Comparison of ENCODE assay signal across 1 cellular context in the genomic region with DNA sequence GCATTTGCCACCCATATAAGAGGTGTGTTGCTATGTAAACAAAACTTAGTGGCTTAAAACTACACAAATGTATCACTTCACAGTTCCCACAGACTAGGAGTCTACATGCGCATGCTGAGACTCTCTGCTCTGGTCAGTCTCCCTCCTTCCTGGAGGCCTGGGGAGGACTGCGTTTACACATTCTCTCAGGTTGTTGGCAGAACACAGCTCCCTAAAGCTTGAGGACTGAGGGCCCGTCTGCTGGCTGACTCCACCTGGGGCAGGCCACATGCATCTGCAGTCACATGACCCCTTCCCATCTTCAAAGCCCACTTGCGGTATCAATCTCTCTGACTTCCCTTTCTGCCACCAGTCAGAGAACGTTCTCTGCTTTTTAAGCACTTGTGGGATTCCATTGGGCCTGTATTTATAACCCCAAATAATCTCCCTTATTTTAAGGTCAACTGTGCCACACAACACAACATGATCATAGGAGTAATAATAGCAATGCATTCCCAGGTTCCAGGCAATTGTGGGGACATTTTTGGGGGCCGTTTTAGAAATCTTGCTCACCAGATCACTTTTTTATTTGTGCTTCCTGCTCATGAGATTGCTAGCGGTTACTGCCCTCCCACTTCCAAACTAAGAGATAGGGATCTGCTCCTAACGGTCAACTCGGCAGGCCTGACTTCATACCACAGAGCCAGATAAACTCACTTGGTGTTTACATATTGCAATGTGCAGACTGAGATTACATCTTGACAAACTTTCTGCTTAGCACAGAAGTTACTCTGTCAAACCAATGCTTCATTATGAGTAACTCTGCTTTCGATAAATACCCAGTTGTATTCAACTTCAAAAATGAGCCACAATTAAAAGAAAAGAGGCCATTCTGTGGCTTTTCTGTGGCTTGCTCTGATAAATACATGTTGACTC.
TF ChIP-seq lines count a peak whose summit lies in the region.

No MANE protein-coding gene starts in this region.

TF ChIP-seq in HepG2, 621 proteins besides CTCF, POLR2A, EP300 and RAD21 (continued from another document and continues in another):
- TF ChIP-seq, protein P1, sequence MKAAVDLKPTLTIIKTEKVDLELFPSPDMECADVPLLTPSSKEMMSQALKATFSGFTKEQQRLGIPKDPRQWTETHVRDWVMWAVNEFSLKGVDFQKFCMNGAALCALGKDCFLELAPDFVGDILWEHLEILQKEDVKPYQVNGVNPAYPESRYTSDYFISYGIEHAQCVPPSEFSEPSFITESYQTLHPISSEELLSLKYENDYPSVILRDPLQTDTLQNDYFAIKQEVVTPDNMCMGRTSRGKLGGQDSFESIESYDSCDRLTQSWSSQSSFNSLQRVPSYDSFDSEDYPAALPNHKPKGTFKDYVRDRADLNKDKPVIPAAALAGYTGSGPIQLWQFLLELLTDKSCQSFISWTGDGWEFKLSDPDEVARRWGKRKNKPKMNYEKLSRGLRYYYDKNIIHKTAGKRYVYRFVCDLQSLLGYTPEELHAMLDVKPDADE (CRISPR knock-in tag; IDR thresholded peaks at IDR 0.05), result no peak
- TF ChIP-seq, protein P2, sequence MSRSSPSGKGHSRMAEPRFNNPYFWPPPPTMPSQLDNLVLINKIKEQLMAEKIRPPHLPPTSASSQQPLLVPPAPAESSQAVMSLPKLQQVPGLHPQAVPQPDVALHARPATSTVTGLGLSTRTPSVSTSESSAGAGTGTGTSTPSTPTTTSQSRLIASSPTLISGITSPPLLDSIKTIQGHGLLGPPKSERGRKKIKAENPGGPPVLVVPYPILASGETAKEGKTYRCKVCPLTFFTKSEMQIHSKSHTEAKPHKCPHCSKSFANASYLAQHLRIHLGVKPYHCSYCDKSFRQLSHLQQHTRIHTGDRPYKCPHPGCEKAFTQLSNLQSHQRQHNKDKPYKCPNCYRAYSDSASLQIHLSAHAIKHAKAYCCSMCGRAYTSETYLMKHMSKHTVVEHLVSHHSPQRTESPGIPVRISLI (CRISPR knock-in tag; IDR thresholded peaks at IDR 0.05; ENCODE audit: borderline replicate concordance), result no peak
- TF ChIP-seq, protein P3, sequence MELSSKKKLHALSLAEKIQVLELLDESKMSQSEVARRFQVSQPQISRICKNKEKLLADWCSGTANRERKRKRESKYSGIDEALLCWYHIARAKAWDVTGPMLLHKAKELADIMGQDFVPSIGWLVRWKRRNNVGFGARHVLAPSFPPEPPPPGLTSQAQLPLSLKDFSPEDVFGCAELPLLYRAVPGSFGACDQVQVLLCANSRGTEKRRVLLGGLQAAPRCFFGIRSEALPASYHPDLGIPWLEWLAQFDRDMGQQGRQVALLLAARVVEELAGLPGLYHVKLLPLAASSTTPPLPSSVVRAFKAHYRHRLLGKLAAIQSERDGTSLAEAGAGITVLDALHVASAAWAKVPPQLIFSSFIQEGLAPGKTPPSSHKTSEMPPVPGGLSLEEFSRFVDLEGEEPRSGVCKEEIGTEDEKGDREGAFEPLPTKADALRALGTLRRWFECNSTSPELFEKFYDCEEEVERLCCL (CRISPR knock-in tag; IDR thresholded peaks at IDR 0.05; ENCODE audit: borderline replicate concordance), result no peak
- TF ChIP-seq ZNF224 (CRISPR knock-in tag; IDR thresholded peaks at IDR 0.05), result no peak
- peak; percentile 74; the same call in 1 of the 2 replicates for TF ChIP-seq HMG20A (CRISPR knock-in tag; IDR thresholded peaks at IDR 0.05; ENCODE audit: borderline replicate concordance)
- no peak for TF ChIP-seq ZNF850 (CRISPR knock-in tag; conservative IDR thresholded peaks at IDR 0.05)
- TF ChIP-seq FOXC1 (CRISPR knock-in tag; IDR thresholded peaks at IDR 0.05; ENCODE audit: borderline replicate concordance), result no peak
- TF ChIP-seq, protein P4, sequence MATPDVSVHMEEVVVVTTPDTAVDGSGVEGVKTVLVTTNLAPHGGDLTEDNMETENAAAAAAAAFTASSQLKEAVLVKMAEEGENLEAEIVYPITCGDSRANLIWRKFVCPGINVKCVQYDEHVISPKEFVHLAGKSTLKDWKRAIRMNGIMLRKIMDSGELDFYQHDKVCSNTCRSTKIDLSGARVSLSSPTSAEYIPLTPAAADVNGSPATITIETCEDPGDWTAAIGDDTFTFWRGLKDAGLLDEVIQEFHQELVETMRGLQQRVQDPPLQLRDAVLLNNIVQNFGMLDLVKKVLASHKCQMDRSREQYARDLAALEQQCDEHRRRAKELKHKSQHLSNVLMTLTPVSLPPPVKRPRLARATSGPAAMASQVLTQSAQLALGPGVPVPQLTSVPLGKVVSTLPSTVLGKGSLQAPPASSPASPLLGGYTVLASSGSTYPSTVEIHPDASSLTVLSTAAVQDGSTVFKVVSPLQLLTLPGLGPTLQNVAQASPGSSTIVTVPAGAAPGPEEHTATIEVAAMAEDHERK (CRISPR knock-in tag; IDR thresholded peaks at IDR 0.05; ENCODE audit: low read depth), result no peak
- TF ChIP-seq ETV6 (CRISPR knock-in tag; conservative IDR thresholded peaks at IDR 0.05), result no peak
- 0 out of 2 replicates have a peak, but pooled peaks have one; percentile 45 for TF ChIP-seq HOXA3 (CRISPR knock-in tag; IDR thresholded peaks at IDR 0.05)
- TF ChIP-seq, protein P5, sequence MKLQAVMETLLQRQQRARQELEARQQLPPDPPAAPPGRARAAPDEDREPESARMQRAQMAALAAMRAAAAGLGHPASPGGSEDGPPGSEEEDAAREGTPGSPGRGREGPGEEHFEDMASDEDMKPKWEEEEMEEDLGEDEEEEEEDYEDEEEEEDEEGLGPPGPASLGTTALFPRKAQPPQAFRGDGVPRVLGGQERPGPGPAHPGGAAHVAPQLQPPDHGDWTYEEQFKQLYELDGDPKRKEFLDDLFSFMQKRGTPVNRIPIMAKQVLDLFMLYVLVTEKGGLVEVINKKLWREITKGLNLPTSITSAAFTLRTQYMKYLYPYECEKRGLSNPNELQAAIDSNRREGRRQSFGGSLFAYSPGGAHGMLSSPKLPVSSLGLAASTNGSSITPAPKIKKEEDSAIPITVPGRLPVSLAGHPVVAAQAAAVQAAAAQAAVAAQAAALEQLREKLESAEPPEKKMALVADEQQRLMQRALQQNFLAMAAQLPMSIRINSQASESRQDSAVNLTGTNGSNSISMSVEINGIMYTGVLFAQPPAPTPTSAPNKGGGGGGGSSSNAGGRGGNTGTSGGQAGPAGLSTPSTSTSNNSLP (IDR thresholded peaks at IDR 0.05; ENCODE audit: low read depth, low read length), result peak; percentile 84
- TF ChIP-seq, protein P6, sequence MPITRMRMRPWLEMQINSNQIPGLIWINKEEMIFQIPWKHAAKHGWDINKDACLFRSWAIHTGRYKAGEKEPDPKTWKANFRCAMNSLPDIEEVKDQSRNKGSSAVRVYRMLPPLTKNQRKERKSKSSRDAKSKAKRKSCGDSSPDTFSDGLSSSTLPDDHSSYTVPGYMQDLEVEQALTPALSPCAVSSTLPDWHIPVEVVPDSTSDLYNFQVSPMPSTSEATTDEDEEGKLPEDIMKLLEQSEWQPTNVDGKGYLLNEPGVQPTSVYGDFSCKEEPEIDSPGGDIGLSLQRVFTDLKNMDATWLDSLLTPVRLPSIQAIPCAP (CRISPR knock-in tag; IDR thresholded peaks at IDR 0.05; ENCODE audit: low read depth), result no peak
- peak; percentile 38; the same call in 1 of the 2 replicates for TF ChIP-seq SP5 (CRISPR knock-in tag; IDR thresholded peaks at IDR 0.05; ENCODE audit: borderline replicate concordance, low read depth)
- TF ChIP-seq FOXO1 (CRISPR knock-in tag; IDR thresholded peaks at IDR 0.05), result peak; percentile 67; the same call in 1 of the 2 replicates
- TF ChIP-seq, protein P7, sequence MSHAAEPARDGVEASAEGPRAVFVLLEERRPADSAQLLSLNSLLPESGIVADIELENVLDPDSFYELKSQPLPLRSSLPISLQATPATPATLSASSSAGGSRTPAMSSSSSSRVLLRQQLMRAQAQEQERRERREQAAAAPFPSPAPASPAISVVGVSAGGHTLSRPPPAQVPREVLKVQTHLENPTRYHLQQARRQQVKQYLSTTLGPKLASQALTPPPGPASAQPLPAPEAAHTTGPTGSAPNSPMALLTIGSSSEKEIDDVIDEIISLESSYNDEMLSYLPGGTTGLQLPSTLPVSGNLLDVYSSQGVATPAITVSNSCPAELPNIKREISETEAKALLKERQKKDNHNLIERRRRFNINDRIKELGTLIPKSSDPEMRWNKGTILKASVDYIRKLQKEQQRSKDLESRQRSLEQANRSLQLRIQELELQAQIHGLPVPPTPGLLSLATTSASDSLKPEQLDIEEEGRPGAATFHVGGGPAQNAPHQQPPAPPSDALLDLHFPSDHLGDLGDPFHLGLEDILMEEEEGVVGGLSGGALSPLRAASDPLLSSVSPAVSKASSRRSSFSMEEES (CRISPR knock-in tag; IDR thresholded peaks at IDR 0.05), result no peak; the same call in 1 of the 2 replicates
- TF ChIP-seq MTA3 (CRISPR knock-in tag; IDR thresholded peaks at IDR 0.05), result no peak
- peak; percentile 74 for TF ChIP-seq SAP130 (CRISPR knock-in tag; IDR thresholded peaks at IDR 0.05; ENCODE audit: low read depth)
- TF ChIP-seq SP4 (CRISPR knock-in tag; IDR thresholded peaks at IDR 0.05), result no peak
- TF ChIP-seq NR2C2 (CRISPR knock-in tag; IDR thresholded peaks at IDR 0.05; ENCODE audit: borderline replicate concordance), result no peak
- no peak for TF ChIP-seq SUZ12 (IDR thresholded peaks at IDR 0.05; ENCODE audit: low read depth, low read length)
- TF ChIP-seq ZNF256 (CRISPR knock-in tag; conservative IDR thresholded peaks at IDR 0.05), result no peak
- TF ChIP-seq, protein P8, sequence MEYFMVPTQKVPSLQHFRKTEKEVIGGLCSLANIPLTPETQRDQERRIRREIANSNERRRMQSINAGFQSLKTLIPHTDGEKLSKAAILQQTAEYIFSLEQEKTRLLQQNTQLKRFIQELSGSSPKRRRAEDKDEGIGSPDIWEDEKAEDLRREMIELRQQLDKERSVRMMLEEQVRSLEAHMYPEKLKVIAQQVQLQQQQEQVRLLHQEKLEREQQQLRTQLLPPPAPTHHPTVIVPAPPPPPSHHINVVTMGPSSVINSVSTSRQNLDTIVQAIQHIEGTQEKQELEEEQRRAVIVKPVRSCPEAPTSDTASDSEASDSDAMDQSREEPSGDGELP (IDR thresholded peaks at IDR 0.05; ENCODE audit: borderline replicate concordance, low read depth), result no peak
- no peak for TF ChIP-seq SRSF9 (IDR thresholded peaks at IDR 0.05; ENCODE audit: borderline replicate concordance, insufficient read depth, low read depth, low read length, poor library complexity, severe bottlenecking)
- TF ChIP-seq MED1 (CRISPR knock-in tag; IDR thresholded peaks at IDR 0.05), result peak; percentile 36; the same call in 1 of the 2 replicates
- TF ChIP-seq ZNF644 (CRISPR knock-in tag; IDR thresholded peaks at IDR 0.05; ENCODE audit: low read depth), result no peak
- TF ChIP-seq ZNF260 (CRISPR knock-in tag; IDR thresholded peaks at IDR 0.05; ENCODE audit: borderline replicate concordance, low read depth), result no peak
- no peak for TF ChIP-seq ZNF652 (CRISPR knock-in tag; IDR thresholded peaks at IDR 0.05; ENCODE audit: borderline replicate concordance, low read depth)
- no peak for TF ChIP-seq ZNF432 (CRISPR knock-in tag; IDR thresholded peaks at IDR 0.05; ENCODE audit: borderline replicate concordance)
- peak; percentile 62; the same call in 1 of the 2 replicates for TF ChIP-seq FOXK2 (IDR thresholded peaks at IDR 0.05)
- TF ChIP-seq, protein P9, sequence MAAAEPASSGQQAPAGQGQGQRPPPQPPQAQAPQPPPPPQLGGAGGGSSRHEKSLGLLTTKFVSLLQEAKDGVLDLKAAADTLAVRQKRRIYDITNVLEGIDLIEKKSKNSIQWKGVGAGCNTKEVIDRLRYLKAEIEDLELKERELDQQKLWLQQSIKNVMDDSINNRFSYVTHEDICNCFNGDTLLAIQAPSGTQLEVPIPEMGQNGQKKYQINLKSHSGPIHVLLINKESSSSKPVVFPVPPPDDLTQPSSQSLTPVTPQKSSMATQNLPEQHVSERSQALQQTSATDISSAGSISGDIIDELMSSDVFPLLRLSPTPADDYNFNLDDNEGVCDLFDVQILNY (CRISPR knock-in tag; conservative IDR thresholded peaks at IDR 0.05), result no peak
- TF ChIP-seq ELF3 (CRISPR knock-in tag; IDR thresholded peaks at IDR 0.05), result peak; percentile 70
- peak; percentile 26; the same call in 1 of the 2 replicates for TF ChIP-seq ZSCAN21 (CRISPR knock-in tag; IDR thresholded peaks at IDR 0.05; ENCODE audit: borderline replicate concordance)
- no peak for TF ChIP-seq ZNF160 (CRISPR knock-in tag; IDR thresholded peaks at IDR 0.05)
- TF ChIP-seq PHF20 (CRISPR knock-in tag; IDR thresholded peaks at IDR 0.05), result peak; percentile 47; the same call in 1 of the 2 replicates
- TF ChIP-seq FOXA3 (CRISPR knock-in tag; IDR thresholded peaks at IDR 0.05), result peak; percentile 95
- no peak for TF ChIP-seq PTBP1 (IDR thresholded peaks at IDR 0.05; ENCODE audit: low read depth, low read length, poor library complexity, severe bottlenecking)
- TF ChIP-seq, protein P10, sequence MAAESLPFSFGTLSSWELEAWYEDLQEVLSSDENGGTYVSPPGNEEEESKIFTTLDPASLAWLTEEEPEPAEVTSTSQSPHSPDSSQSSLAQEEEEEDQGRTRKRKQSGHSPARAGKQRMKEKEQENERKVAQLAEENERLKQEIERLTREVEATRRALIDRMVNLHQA (CRISPR knock-in tag; IDR thresholded peaks at IDR 0.05), result no peak
- TF ChIP-seq, protein P11, sequence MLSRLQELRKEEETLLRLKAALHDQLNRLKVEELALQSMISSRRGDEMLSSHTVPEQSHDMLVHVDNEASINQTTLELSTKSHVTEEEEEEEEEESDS (CRISPR knock-in tag; IDR thresholded peaks at IDR 0.05; ENCODE audit: borderline replicate concordance), result no peak
- 0 out of 2 replicates have a peak, but pooled peaks have one; percentile 12 for TF ChIP-seq NAIF1 (CRISPR knock-in tag; IDR thresholded peaks at IDR 0.05; ENCODE audit: borderline replicate concordance)
- peak; percentile 55 for TF ChIP-seq NCOA2 (CRISPR knock-in tag; IDR thresholded peaks at IDR 0.05)
- TF ChIP-seq ZNF773 (CRISPR knock-in tag; IDR thresholded peaks at IDR 0.05; ENCODE audit: borderline replicate concordance), result no peak
- no peak for TF ChIP-seq RFXAP (CRISPR knock-in tag; IDR thresholded peaks at IDR 0.05; ENCODE audit: borderline replicate concordance)
- peak; percentile 27; the same call in 1 of the 2 replicates for TF ChIP-seq TBX2 (CRISPR knock-in tag; IDR thresholded peaks at IDR 0.05; ENCODE audit: borderline replicate concordance)
- peak; percentile 59; the same call in 1 of the 2 replicates for TF ChIP-seq ZMYM4 (CRISPR knock-in tag; IDR thresholded peaks at IDR 0.05)
